ENCODE assay signal across 4 cellular contexts in genomic region chr1:145726193-145726592, GRCh38. TPM values are rescaled to one million over a fixed set of nuclear protein-coding genes. Genes with fewer than 3 reads are reported as not detected.
"Had no signal": no experiment of that assay in that cellular context is flagged by ENCODE, and none has a peak within 500 bp of the region (broad histone marks: within the 10 kb centered on the region; RNA-seq: fewer than 3 reads in every experiment).

No MANE protein-coding gene starts in this region.

RNA-seq across cellular contexts. Expression of gene CD160, which starts 6.9 kb away (rescaled TPM):
- total RNA-seq: LHCN-M2, M059J, MCF 10A, NCI-H460 had no signal
